Comparison of ENCODE assay signal across 8 cellular contexts in genomic region chr21:33801424-33802405, GRCh38.
DNase-seq lines count a peak whose midpoint lies in the region; ATAC-seq and TF ChIP-seq lines count a peak whose summit lies in the region.

No MANE protein-coding gene starts in this region.

- H3K79me2 ChIP-seq in OCI-LY7 (ENCODE audit: insufficient read depth, low read depth, low read length) = no peaks in the 10 kb centered on the region

- H3K4me3 Mint-ChIP-seq in naive thymus-derived CD8-positive, alpha-beta T cell = no peak overlapping the region

- H3K27ac ChIP-seq in SJCRH30 (no peak overlapping the region), OCI-LY7 (ENCODE audit: low read depth, low read length, poor library complexity, severe bottlenecking) (no peak overlapping the region)

- CTCF ChIA-PET in OCI-LY7 (lab: Charles Lee; ENCODE audit: unreplicated experiment) = interaction anchor here (0.7 kb wide), 1 partner anchor 91 kb away, joined by 3 read pairs; no protein-coding TSS in a partner anchor

- H2AFZ ChIP-seq in OCI-LY7 (ENCODE audit: low read length) = no peak overlapping the region

- H3K4me1 ChIP-seq in SJCRH30 (peaks cover 18% of the 10 kb centered on the region), OCI-LY7 (ENCODE audit: insufficient read depth, low read length, poor library complexity, severe bottlenecking) (no peaks in the 10 kb centered on the region)

- DNase-seq in AG08395 (ENCODE audit: low spot score) = peak; percentile 9
- peak; percentile 91 for DNase-seq in LHCN-M2 (ENCODE audit: low read depth)
- DNase-seq in SJCRH30 = peak; percentile 83 to 91
- peak; percentile 56 for DNase-seq in kidney epithelial cell (ENCODE audit: low read depth)
- no peak for DNase-seq in GM13977 (ENCODE audit: low spot score)
- DNase-seq in naive thymus-derived CD8-positive, alpha-beta T cell = no peak
- DNase-seq in NOMO-1 (lab: John Stamatoyannopoulos, UW; ENCODE audit: unreplicated experiment in 2 of 2) = no peak
- no peak for DNase-seq in OCI-LY7 (ENCODE audit: low spot score)

- H3K36me3 ChIP-seq in SJCRH30 = peaks cover 3% of the 10 kb centered on the region
- no peaks in the 10 kb centered on the region for H3K36me3 ChIP-seq in kidney epithelial cell (ENCODE audit: control insufficient read depth, insufficient read depth, low read length)
- H3K36me3 ChIP-seq in OCI-LY7 (ENCODE audit: insufficient read depth, low read length) = no peaks in the 10 kb centered on the region

- POLR2A ChIA-PET in naive thymus-derived CD8-positive, alpha-beta T cell (lab: Charles Lee) = no interaction called here
- POLR2A ChIA-PET in OCI-LY7 (lab: Charles Lee) = no interaction called here

- H3K9me3 Mint-ChIP-seq in naive thymus-derived CD8-positive, alpha-beta T cell = no peaks in the 10 kb centered on the region

- no TSS peak for BruUV-seq in OCI-LY7 (replicated peaks; lab: Mats Ljungman, UMichigan)

- H3K36me3 Mint-ChIP-seq in naive thymus-derived CD8-positive, alpha-beta T cell = peaks cover 0 to 5% (median 3%) of the 10 kb centered on the region in 3 donors

- H3K27me3 ChIP-seq in SJCRH30 = no peaks in the 10 kb centered on the region
- H3K27me3 ChIP-seq in kidney epithelial cell (ENCODE audit: control insufficient read depth, insufficient read depth, low read length) = no peaks in the 10 kb centered on the region

- no peaks in the 10 kb centered on the region for H3K9me2 ChIP-seq in OCI-LY7 (ENCODE audit: insufficient read depth, low read length)

- no peak for TF ChIP-seq CTCF in kidney epithelial cell (IDR thresholded peaks at IDR 0.05; ENCODE audit: insufficient read depth, low read length, poor library complexity, severe bottlenecking)
- no peak for TF ChIP-seq CTCF in GM13977 (IDR thresholded peaks at IDR 0.05; ENCODE audit: extremely low read depth, insufficient read depth, missing control alignments)
- no peak for TF ChIP-seq CTCF in OCI-LY7 (conservative IDR thresholded peaks at IDR 0.05; ENCODE audit: low read length)

- H3K27ac Mint-ChIP-seq in naive thymus-derived CD8-positive, alpha-beta T cell = no peak overlapping the region

- H3K9me3 ChIP-seq in SJCRH30 (replicated peaks) = no peaks in the 10 kb centered on the region
- H3K9me3 ChIP-seq in OCI-LY7 (ENCODE audit: low read length) = no peaks in the 10 kb centered on the region

- ATAC-seq in naive thymus-derived CD8-positive, alpha-beta T cell = no peak

- H3K27me3 Mint-ChIP-seq in naive thymus-derived CD8-positive, alpha-beta T cell = no peaks in the 10 kb centered on the region

- H3K4me1 Mint-ChIP-seq in naive thymus-derived CD8-positive, alpha-beta T cell = no peaks in the 10 kb centered on the region

- no peak overlapping the region for H3K4me2 ChIP-seq in OCI-LY7 (ENCODE audit: low read length)

- in situ Hi-C loops in GM13977 (cut with MboI; ENCODE audit: low pct_unique_long_range_greater_than_20kb, low sequenced_read_pairs, unreplicated experiment) = no loop called here

- H3K4me3 ChIP-seq in SJCRH30 (no peak overlapping the region), kidney epithelial cell (ENCODE audit: low read depth, low read length) (no peak overlapping the region), OCI-LY7 (ENCODE audit: low read depth, low read length, poor library complexity, severe bottlenecking) (no peak overlapping the region)

- intact Hi-C loops in OCI-LY7 (cut with micrococcal nuclease; ENCODE audit: unreplicated experiment) = no loop called here

- no peaks in the 10 kb centered on the region for H4K20me1 ChIP-seq in OCI-LY7 (ENCODE audit: insufficient read depth, low read length)

Comparison
In these comparisons a context has a peak if more than half of its experiments do, and no peak if none do; other contexts are left out.
1. DNase-seq: peak in AG08395 (single experiment), LHCN-M2 (single experiment), SJCRH30 (2 of 2) and kidney epithelial cell (single experiment); none in GM13977 (single experiment), naive thymus-derived CD8-positive, alpha-beta T cell (0 of 10), NOMO-1 (0 of 2) and OCI-LY7 (single experiment).